In genomic region chrX:40109288-40110008, GRCh38 we compare ENCODE assay signal across 8 cellular contexts. TPM values are rescaled to one million over a fixed set of nuclear protein-coding genes. Genes with fewer than 3 reads are reported as not detected.
DNase-seq lines count a peak whose midpoint lies in the region; ATAC-seq and TF ChIP-seq lines count a peak whose summit lies in the region.

No MANE protein-coding gene starts in this region.

- H3K4me1 ChIP-seq in NT2/D1 (ENCODE audit: insufficient read depth, insufficient read length) (peaks cover 2% of the 10 kb centered on the region), uterus (peaks cover 0 to 18% of the 10 kb centered on the region in 2 donors)

- H3K27me3 ChIP-seq in NT2/D1 (ENCODE audit: insufficient read depth, insufficient read length) (peaks cover 6% of the 10 kb centered on the region), dorsolateral prefrontal cortex (peaks cover 0 to 94% (median 49%) of the 10 kb centered on the region in 45 donors), uterus (peaks cover 3 to 17% of the 10 kb centered on the region in 2 donors)

- peak overlapping the region; percentile 61 to 62 for H3K4me3 Mint-ChIP-seq in stimulated activated naive CD8-positive, alpha-beta T cell treated with anti-CD3 and anti-CD28 coated beads, Interleukin-15, amount 100 ng/mL, for 72 hours
- H3K4me3 Mint-ChIP-seq in mesothelial cell of epicardium = peak overlapping the region; percentile 56

- no peak for DNase-seq in stimulated activated naive CD8-positive, alpha-beta T cell treated with anti-CD3 and anti-CD28 coated beads, Interleukin-15, amount 100 ng/mL, for 72 hours
- DNase-seq in stimulated activated naive CD8-positive, alpha-beta T cell treated with anti-CD3 and anti-CD28 coated beads, Interleukin-15, Interleukin-2, amounts not matched to agents 100 U/mL and 50 U/mL, for 24 hours = no peak
- no peak for DNase-seq in NT2/D1 (ENCODE audit: low read depth, low spot score)
- DNase-seq in dorsolateral prefrontal cortex = peak in 2 of 10 donors; percentile 27 to 54
- peak in 1 of 2 experiments; percentile 61 for DNase-seq in mesothelial cell of epicardium (ENCODE audit: low spot score in 2 of 2, unreplicated experiment in 2 of 2)
- DNase-seq in uterus = peak; percentile 70 to 80
- no peak for DNase-seq in Kasumi-1 (lab: John Stamatoyannopoulos, UW)

- no peak for TF ChIP-seq POLR2A in uterus (IDR thresholded peaks at IDR 0.05)

- intact Hi-C loops in dorsolateral prefrontal cortex (cut with DNase I) = loop anchor here (2.0 to 10.0 kb wide), 6 partner anchors 43 to 1305 kb away; partner anchors contain the start of gene MID1IP1 (in 1 of the 2)
- intact Hi-C loops in uterus (cut with DNase I; ENCODE audit: low total_unique reads) = loop anchor here (5.0 to 10.0 kb wide), 2 partner anchors 43 to 95 kb away; no protein-coding TSS in a partner anchor

- H3K36me3 ChIP-seq in NT2/D1 (ENCODE audit: insufficient read depth, insufficient read length, low read length) (no peaks in the 10 kb centered on the region), uterus (no peaks in the 10 kb centered on the region)

- no peaks in the 10 kb centered on the region for H3K36me3 Mint-ChIP-seq in mesothelial cell of epicardium

- H3K4me3 ChIP-seq in NT2/D1 (ENCODE audit: insufficient read length, low read depth) = peak overlapping the region; percentile 49
- H3K4me3 ChIP-seq in dorsolateral prefrontal cortex = peak overlapping the region; percentile 12 to 75 (median 58)
- H3K4me3 ChIP-seq in uterus = peak overlapping the region; percentile 32 to 55

- H3K27ac Mint-ChIP-seq in stimulated activated naive CD8-positive, alpha-beta T cell treated with anti-CD3 and anti-CD28 coated beads, Interleukin-15, amount 100 ng/mL, for 72 hours = no peak overlapping the region
- peak overlapping the region; percentile 16 for H3K27ac Mint-ChIP-seq in mesothelial cell of epicardium

- H3K27ac ChIP-seq in dorsolateral prefrontal cortex (peak overlapping the region in 51 of 59 donors; percentile 38 to 92 (median 82)), uterus (peak overlapping the region; percentile 89 to 97)

- peaks cover 17% of the 10 kb centered on the region for H3K4me1 Mint-ChIP-seq in stimulated activated naive CD8-positive, alpha-beta T cell treated with anti-CD3 and anti-CD28 coated beads, Interleukin-15, amount 100 ng/mL, for 72 hours
- peaks cover 12% of the 10 kb centered on the region for H3K4me1 Mint-ChIP-seq in mesothelial cell of epicardium

- no peak for TF ChIP-seq CTCF in dorsolateral prefrontal cortex (IDR thresholded peaks at IDR 0.05 in 54 of 56, conservative IDR thresholded peaks at IDR 0.05 in 2 of 56; ENCODE audit: low read depth in 1 of 56, partially characterized antibody in 56 of 56)
- no peak for TF ChIP-seq CTCF in mesothelial cell of epicardium (IDR thresholded peaks at IDR 0.05; ENCODE audit: unreplicated experiment)
- TF ChIP-seq CTCF in uterus (IDR thresholded peaks at IDR 0.05) = no peak

- H3K9me3 Mint-ChIP-seq in stimulated activated naive CD8-positive, alpha-beta T cell treated with anti-CD3 and anti-CD28 coated beads, Interleukin-15, amount 100 ng/mL, for 72 hours = no peaks in the 10 kb centered on the region
- peaks cover 5% of the 10 kb centered on the region for H3K9me3 Mint-ChIP-seq in mesothelial cell of epicardium

- H3K9ac ChIP-seq in NT2/D1 (ENCODE audit: insufficient read length, low read depth) = peak overlapping the region; percentile 80

- ATAC-seq in stimulated activated naive CD8-positive, alpha-beta T cell treated with anti-CD3 and anti-CD28 coated beads, Interleukin-15, amount 100 ng/mL, for 72 hours = peak; percentile 1
- no peak for ATAC-seq in stimulated activated naive CD8-positive, alpha-beta T cell treated with anti-CD3 and anti-CD28 coated beads, Interleukin-15, Interleukin-2, amounts not matched to agents 100 U/mL and 50 U/mL, for 24 hours
- no peak for ATAC-seq in GM19035 (IDR thresholded peaks at IDR 0.05; ENCODE audit: unreplicated experiment)

- H3K9me3 ChIP-seq in NT2/D1 (ENCODE audit: insufficient read depth, low read length) = no peaks in the 10 kb centered on the region
- no peaks in the 10 kb centered on the region for H3K9me3 ChIP-seq in uterus

- H3K27me3 Mint-ChIP-seq in stimulated activated naive CD8-positive, alpha-beta T cell treated with anti-CD3 and anti-CD28 coated beads, Interleukin-15, amount 100 ng/mL, for 72 hours = no peaks in the 10 kb centered on the region
- H3K27me3 Mint-ChIP-seq in mesothelial cell of epicardium (ENCODE audit: low read depth) = no peaks in the 10 kb centered on the region

RNA-seq across cellular contexts. Expression of gene BCOR, which starts 11.7 kb away (rescaled TPM):
- total RNA-seq in dorsolateral prefrontal cortex (10 to 100 TPM; 10.5 to 38.3 (median 19.7) TPM), mesothelial cell of epicardium (49.0 to 52.3 TPM (median 49.7 TPM) in 3 replicates), uterus (10 to 100 TPM in 3 of 4 donors, 1 to 10 TPM in 1; 10.0 to 42.4 (median 26.4) TPM)

Comparison
In these comparisons a context has a peak if more than half of its experiments do, and no peak if none do; other contexts are left out.
1. DNase-seq: peak in uterus (2 of 2); none in stimulated activated naive CD8-positive, alpha-beta T cell treated with anti-CD3 and anti-CD28 coated beads, Interleukin-15, amount 100 ng/mL, for 72 hours (0 of 2), stimulated activated naive CD8-positive, alpha-beta T cell treated with anti-CD3 and anti-CD28 coated beads, Interleukin-15, Interleukin-2, amounts not matched to agents 100 U/mL and 50 U/mL, for 24 hours (single experiment), NT2/D1 (single experiment) and Kasumi-1 (0 of 2).
2. Peak in every context shown above with its lines, with median percentiles within 50 percentile points of each other: H3K4me3 ChIP-seq.